1 cellular context compared by ENCODE assay signal in the genomic region with DNA sequence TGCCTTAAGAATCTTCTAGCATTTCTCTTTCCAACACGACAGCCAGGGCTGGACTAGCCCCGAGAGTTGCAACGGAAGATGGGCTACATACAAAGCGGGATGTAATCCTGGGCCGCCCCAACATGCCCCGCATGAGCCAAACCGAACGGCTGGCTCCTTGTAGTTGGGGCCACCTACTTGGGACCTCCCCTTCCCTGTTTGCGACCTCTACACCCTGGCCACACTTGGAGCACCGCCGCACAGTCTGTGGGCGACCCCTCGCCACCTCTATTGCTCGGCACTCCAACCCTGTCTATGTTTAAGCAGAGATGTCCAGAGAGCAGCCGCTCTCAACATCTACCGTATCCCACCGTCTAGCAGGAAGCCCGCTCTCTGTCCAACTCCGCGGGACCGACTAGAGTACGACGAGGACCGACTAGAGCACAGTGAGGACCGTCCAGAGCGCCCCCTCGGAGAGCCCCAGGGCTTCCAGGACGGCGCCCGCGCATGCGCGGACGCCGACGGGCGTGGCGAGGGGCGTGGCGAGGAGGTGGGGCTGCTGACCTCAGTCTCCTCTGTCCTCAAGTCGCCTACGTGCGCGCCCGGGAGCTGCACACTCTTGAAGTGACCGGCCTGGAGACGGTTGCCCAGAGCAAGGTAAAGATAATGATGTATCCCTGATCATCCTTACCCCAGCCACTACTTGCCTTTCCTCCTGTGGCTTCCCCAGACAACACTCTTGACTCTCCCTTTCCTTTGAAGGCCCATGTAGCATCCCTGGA.
A peak's percentile ranks its signal among the peaks of the same experiment; 100 is the strongest.
TF ChIP-seq lines count a peak whose summit lies in the region.

No MANE protein-coding gene starts in this region.

TF ChIP-seq in HepG2, 621 proteins besides CTCF, POLR2A, EP300 and RAD21 (continued from another document and continues in another):
- peak; percentile 65; the same call in 1 of the 2 replicates for TF ChIP-seq ZNF501 (CRISPR knock-in tag; IDR thresholded peaks at IDR 0.05)
- TF ChIP-seq EEA1 (CRISPR knock-in tag; IDR thresholded peaks at IDR 0.05; ENCODE audit: borderline replicate concordance): peak; percentile 57; the same call in 1 of the 2 replicates
- TF ChIP-seq CREB3 (CRISPR knock-in tag; IDR thresholded peaks at IDR 0.05): no peak
- no peak for TF ChIP-seq ZBTB8A (CRISPR knock-in tag; IDR thresholded peaks at IDR 0.05; ENCODE audit: borderline replicate concordance, low read depth)
- TF ChIP-seq TBX3 (IDR thresholded peaks at IDR 0.05; ENCODE audit: borderline replicate concordance): no peak
- peak; percentile 71; the same call in 1 of the 2 replicates for TF ChIP-seq GATA4 (IDR thresholded peaks at IDR 0.05; ENCODE audit: borderline replicate concordance, low read depth)
- 0 out of 2 replicates have a peak, but pooled peaks have one; percentile 34 for TF ChIP-seq ZNF761 (CRISPR knock-in tag; conservative IDR thresholded peaks at IDR 0.05)
- TF ChIP-seq CCDC6 (CRISPR knock-in tag; IDR thresholded peaks at IDR 0.05): no peak
- TF ChIP-seq HMGA1 (CRISPR knock-in tag; conservative IDR thresholded peaks at IDR 0.05): no peak
- TF ChIP-seq ISX (CRISPR knock-in tag; conservative IDR thresholded peaks at IDR 0.05): no peak
- TF ChIP-seq AGO2 (optimal IDR thresholded peaks at IDR 0.05; ENCODE audit: low read depth, low read length): peak; percentile 31
- no peak for TF ChIP-seq SOX5 (CRISPR knock-in tag; IDR thresholded peaks at IDR 0.05; ENCODE audit: borderline replicate concordance)
- TF ChIP-seq, protein P1, sequence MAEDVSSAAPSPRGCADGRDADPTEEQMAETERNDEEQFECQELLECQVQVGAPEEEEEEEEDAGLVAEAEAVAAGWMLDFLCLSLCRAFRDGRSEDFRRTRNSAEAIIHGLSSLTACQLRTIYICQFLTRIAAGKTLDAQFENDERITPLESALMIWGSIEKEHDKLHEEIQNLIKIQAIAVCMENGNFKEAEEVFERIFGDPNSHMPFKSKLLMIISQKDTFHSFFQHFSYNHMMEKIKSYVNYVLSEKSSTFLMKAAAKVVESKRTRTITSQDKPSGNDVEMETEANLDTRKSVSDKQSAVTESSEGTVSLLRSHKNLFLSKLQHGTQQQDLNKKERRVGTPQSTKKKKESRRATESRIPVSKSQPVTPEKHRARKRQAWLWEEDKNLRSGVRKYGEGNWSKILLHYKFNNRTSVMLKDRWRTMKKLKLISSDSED (CRISPR knock-in tag; IDR thresholded peaks at IDR 0.05): no peak
- TF ChIP-seq ZNF776 (CRISPR knock-in tag; IDR thresholded peaks at IDR 0.05): no peak
- no peak for TF ChIP-seq HHEX (CRISPR knock-in tag; IDR thresholded peaks at IDR 0.05)
- TF ChIP-seq KDM5B (CRISPR knock-in tag; IDR thresholded peaks at IDR 0.05; ENCODE audit: borderline replicate concordance): peak; percentile 77; the same call in 1 of the 2 replicates
- TF ChIP-seq SALL1 (CRISPR knock-in tag; IDR thresholded peaks at IDR 0.05): peak; percentile 48
- TF ChIP-seq DNMT1 (CRISPR knock-in tag; IDR thresholded peaks at IDR 0.05): 0 out of 2 replicates have a peak, but pooled peaks have one; percentile 42
- TF ChIP-seq, protein P2, sequence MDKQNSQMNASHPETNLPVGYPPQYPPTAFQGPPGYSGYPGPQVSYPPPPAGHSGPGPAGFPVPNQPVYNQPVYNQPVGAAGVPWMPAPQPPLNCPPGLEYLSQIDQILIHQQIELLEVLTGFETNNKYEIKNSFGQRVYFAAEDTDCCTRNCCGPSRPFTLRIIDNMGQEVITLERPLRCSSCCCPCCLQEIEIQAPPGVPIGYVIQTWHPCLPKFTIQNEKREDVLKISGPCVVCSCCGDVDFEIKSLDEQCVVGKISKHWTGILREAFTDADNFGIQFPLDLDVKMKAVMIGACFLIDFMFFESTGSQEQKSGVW (CRISPR knock-in tag; IDR thresholded peaks at IDR 0.05; ENCODE audit: borderline replicate concordance): no peak
- TF ChIP-seq, protein P3, sequence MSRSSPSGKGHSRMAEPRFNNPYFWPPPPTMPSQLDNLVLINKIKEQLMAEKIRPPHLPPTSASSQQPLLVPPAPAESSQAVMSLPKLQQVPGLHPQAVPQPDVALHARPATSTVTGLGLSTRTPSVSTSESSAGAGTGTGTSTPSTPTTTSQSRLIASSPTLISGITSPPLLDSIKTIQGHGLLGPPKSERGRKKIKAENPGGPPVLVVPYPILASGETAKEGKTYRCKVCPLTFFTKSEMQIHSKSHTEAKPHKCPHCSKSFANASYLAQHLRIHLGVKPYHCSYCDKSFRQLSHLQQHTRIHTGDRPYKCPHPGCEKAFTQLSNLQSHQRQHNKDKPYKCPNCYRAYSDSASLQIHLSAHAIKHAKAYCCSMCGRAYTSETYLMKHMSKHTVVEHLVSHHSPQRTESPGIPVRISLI (CRISPR knock-in tag; IDR thresholded peaks at IDR 0.05; ENCODE audit: borderline replicate concordance): peak; percentile 32; the same call in 1 of the 2 replicates
- 0 out of 2 replicates have a peak, but pooled peaks have one; percentile 59 for TF ChIP-seq ZNF224 (CRISPR knock-in tag; IDR thresholded peaks at IDR 0.05)
- TF ChIP-seq, protein P4, sequence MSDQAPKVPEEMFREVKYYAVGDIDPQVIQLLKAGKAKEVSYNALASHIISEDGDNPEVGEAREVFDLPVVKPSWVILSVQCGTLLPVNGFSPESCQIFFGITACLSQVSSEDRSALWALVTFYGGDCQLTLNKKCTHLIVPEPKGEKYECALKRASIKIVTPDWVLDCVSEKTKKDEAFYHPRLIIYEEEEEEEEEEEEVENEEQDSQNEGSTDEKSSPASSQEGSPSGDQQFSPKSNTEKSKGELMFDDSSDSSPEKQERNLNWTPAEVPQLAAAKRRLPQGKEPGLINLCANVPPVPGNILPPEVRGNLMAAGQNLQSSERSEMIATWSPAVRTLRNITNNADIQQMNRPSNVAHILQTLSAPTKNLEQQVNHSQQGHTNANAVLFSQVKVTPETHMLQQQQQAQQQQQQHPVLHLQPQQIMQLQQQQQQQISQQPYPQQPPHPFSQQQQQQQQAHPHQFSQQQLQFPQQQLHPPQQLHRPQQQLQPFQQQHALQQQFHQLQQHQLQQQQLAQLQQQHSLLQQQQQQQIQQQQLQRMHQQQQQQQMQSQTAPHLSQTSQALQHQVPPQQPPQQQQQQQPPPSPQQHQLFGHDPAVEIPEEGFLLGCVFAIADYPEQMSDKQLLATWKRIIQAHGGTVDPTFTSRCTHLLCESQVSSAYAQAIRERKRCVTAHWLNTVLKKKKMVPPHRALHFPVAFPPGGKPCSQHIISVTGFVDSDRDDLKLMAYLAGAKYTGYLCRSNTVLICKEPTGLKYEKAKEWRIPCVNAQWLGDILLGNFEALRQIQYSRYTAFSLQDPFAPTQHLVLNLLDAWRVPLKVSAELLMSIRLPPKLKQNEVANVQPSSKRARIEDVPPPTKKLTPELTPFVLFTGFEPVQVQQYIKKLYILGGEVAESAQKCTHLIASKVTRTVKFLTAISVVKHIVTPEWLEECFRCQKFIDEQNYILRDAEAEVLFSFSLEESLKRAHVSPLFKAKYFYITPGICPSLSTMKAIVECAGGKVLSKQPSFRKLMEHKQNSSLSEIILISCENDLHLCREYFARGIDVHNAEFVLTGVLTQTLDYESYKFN (CRISPR knock-in tag; conservative IDR thresholded peaks at IDR 0.05): peak; percentile 53
- peak; percentile 63; the same call in 1 of the 2 replicates for TF ChIP-seq ZFX (CRISPR knock-in tag; IDR thresholded peaks at IDR 0.05; ENCODE audit: low read depth)
- TF ChIP-seq ZMAT3 (CRISPR knock-in tag; conservative IDR thresholded peaks at IDR 0.05): no peak
- TF ChIP-seq U2AF2 (IDR thresholded peaks at IDR 0.05; ENCODE audit: low read depth, low read length): no peak
- TF ChIP-seq ZNF317 (CRISPR knock-in tag; IDR thresholded peaks at IDR 0.05): peak; percentile 24; the same call in 1 of the 2 replicates
- TF ChIP-seq HIC2 (CRISPR knock-in tag; IDR thresholded peaks at IDR 0.05; ENCODE audit: low read depth): no peak
- peak; percentile 76; the same call in 1 of the 2 replicates for TF ChIP-seq ZNF572 (CRISPR knock-in tag; IDR thresholded peaks at IDR 0.05)
- 0 out of 2 replicates have a peak, but pooled peaks have one; percentile 30 for TF ChIP-seq FOXC1 (CRISPR knock-in tag; IDR thresholded peaks at IDR 0.05; ENCODE audit: borderline replicate concordance)
- no peak for TF ChIP-seq SMARCE1 (IDR thresholded peaks at IDR 0.05; ENCODE audit: borderline replicate concordance)
- TF ChIP-seq, protein P5, sequence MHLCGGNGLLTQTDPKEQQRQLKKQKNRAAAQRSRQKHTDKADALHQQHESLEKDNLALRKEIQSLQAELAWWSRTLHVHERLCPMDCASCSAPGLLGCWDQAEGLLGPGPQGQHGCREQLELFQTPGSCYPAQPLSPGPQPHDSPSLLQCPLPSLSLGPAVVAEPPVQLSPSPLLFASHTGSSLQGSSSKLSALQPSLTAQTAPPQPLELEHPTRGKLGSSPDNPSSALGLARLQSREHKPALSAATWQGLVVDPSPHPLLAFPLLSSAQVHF (CRISPR knock-in tag; IDR thresholded peaks at IDR 0.05): 0 out of 2 replicates have a peak, but pooled peaks have one; percentile 24
- TF ChIP-seq TMF1 (CRISPR knock-in tag; IDR thresholded peaks at IDR 0.05; ENCODE audit: low read depth): peak; percentile 44; the same call in 1 of the 2 replicates
- 0 out of 2 replicates have a peak, but pooled peaks have one; percentile 34 for TF ChIP-seq BCL6 (CRISPR knock-in tag; IDR thresholded peaks at IDR 0.05)
- no peak for TF ChIP-seq ZNF468 (CRISPR knock-in tag; IDR thresholded peaks at IDR 0.05)
- TF ChIP-seq, protein P6, sequence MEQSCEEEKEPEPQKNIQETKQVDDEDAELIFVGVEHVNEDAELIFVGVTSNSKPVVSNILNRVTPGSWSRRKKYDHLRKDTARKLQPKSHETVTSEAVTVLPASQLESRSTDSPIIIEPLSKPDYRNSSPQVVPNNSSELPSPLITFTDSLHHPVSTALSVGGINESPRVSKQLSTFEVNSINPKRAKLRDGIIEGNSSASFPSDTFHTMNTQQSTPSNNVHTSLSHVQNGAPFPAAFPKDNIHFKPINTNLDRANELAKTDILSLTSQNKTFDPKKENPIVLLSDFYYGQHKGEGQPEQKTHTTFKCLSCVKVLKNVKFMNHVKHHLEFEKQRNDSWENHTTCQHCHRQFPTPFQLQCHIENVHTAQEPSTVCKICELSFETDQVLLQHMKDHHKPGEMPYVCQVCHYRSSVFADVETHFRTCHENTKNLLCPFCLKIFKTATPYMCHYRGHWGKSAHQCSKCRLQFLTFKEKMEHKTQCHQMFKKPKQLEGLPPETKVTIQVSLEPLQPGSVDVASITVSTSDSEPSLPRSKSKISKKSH (CRISPR knock-in tag; IDR thresholded peaks at IDR 0.05; ENCODE audit: borderline replicate concordance): peak; percentile 86
- TF ChIP-seq SAP130 (CRISPR knock-in tag; IDR thresholded peaks at IDR 0.05; ENCODE audit: low read depth): peak; percentile 82
- no peak for TF ChIP-seq SNRNP70 (IDR thresholded peaks at IDR 0.05; ENCODE audit: low read depth, low read length)
- no peak for TF ChIP-seq MIER2 (CRISPR knock-in tag; IDR thresholded peaks at IDR 0.05)
- no peak; the same call in 1 of the 2 replicates for TF ChIP-seq STAG1 (CRISPR knock-in tag; IDR thresholded peaks at IDR 0.05)
- TF ChIP-seq, protein P7, sequence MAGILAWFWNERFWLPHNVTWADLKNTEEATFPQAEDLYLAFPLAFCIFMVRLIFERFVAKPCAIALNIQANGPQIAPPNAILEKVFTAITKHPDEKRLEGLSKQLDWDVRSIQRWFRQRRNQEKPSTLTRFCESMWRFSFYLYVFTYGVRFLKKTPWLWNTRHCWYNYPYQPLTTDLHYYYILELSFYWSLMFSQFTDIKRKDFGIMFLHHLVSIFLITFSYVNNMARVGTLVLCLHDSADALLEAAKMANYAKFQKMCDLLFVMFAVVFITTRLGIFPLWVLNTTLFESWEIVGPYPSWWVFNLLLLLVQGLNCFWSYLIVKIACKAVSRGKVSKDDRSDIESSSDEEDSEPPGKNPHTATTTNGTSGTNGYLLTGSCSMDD (CRISPR knock-in tag; IDR thresholded peaks at IDR 0.05): no peak
- 0 out of 2 replicates have a peak, but pooled peaks have one; percentile 27 for TF ChIP-seq ERF (CRISPR knock-in tag; IDR thresholded peaks at IDR 0.05)
- TF ChIP-seq ZNF563 (CRISPR knock-in tag; IDR thresholded peaks at IDR 0.05): peak; percentile 47; the same call in 1 of the 2 replicates
- TF ChIP-seq ELF1 (CRISPR knock-in tag; IDR thresholded peaks at IDR 0.05): no peak
- TF ChIP-seq, protein P8, sequence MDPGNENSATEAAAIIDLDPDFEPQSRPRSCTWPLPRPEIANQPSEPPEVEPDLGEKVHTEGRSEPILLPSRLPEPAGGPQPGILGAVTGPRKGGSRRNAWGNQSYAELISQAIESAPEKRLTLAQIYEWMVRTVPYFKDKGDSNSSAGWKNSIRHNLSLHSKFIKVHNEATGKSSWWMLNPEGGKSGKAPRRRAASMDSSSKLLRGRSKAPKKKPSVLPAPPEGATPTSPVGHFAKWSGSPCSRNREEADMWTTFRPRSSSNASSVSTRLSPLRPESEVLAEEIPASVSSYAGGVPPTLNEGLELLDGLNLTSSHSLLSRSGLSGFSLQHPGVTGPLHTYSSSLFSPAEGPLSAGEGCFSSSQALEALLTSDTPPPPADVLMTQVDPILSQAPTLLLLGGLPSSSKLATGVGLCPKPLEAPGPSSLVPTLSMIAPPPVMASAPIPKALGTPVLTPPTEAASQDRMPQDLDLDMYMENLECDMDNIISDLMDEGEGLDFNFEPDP (CRISPR knock-in tag; conservative IDR thresholded peaks at IDR 0.05): no peak
- TF ChIP-seq ZNF839 (CRISPR knock-in tag; IDR thresholded peaks at IDR 0.05; ENCODE audit: borderline replicate concordance): no peak
- no peak for TF ChIP-seq ZNF792 (CRISPR knock-in tag; IDR thresholded peaks at IDR 0.05)
- 0 out of 2 replicates have a peak, but pooled peaks have one; percentile 11 for TF ChIP-seq ZNF678 (CRISPR knock-in tag; IDR thresholded peaks at IDR 0.05)
- no peak for TF ChIP-seq ZFP41 (CRISPR knock-in tag; IDR thresholded peaks at IDR 0.05; ENCODE audit: borderline replicate concordance)
- peak; percentile 65 for TF ChIP-seq PHF8 (CRISPR knock-in tag; IDR thresholded peaks at IDR 0.05)
- no peak for TF ChIP-seq GABPA (IDR thresholded peaks at IDR 0.05; ENCODE audit: low read depth, low read length)
- TF ChIP-seq GABPA (CRISPR knock-in tag; IDR thresholded peaks at IDR 0.05; ENCODE audit: low read depth): no peak
- TF ChIP-seq ZNF446 (CRISPR knock-in tag; IDR thresholded peaks at IDR 0.05): 0 out of 2 replicates have a peak, but pooled peaks have one; percentile 41
